1 cellular context compared by ENCODE assay signal in genomic region chr11:10409207-10409661, GRCh38.
TF ChIP-seq lines count a peak whose summit lies in the region.

No MANE protein-coding gene starts in this region.

TF ChIP-seq in SK-N-SH, 30 proteins besides CTCF, POLR2A, EP300 and RAD21 (continued from another document):
- TF ChIP-seq ELF1 (IDR thresholded peaks at IDR 0.05) (no peak), IRF3 (IDR thresholded peaks at IDR 0.05; ENCODE audit: low read depth, low read length) (no peak), GABPA (IDR thresholded peaks at IDR 0.05; ENCODE audit: low read depth) (no peak), MXI1 (IDR thresholded peaks at IDR 0.05; ENCODE audit: low read depth, low read length) (no peak)
